ENCODE assay signal across 1 cellular context in the genomic region with DNA sequence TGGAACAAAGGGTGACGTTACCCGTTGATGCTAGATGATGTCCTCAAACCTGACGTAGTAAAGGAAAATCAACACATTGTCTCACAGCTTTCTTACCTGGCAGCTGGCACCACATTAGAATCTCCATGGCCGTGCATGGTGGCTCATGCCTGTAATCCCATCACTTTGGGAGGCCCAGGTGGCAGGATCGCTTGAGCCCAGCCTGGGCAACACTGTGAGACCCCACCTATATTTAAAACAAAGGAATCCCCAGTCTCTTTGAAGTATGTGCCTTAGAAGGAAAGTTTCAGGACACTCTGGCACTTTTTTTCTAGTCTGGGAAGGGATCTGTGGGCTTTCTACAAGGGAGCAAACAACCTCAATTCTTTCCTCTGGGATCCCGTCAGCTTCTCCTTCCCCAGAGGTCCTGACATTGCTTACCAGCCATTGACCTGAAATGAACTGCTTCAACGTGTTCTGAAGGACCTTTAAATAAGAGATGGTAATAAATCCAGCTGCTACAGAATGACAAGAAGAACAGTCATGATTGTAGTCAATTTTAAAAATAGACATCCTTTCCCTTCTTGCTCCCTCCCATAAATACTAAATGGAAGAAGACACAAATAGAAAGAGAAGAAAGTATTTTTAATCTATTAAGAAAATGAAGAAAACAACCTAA.
TF ChIP-seq lines count a peak whose summit lies in the region.

No MANE protein-coding gene starts in this region.

TF ChIP-seq in endothelial cell of umbilical vein, 7 proteins besides CTCF, POLR2A, EP300 and RAD21:
- TF ChIP-seq JUN (IDR thresholded peaks at IDR 0.05; ENCODE audit: borderline replicate concordance, insufficient read depth, insufficient read length, low read depth), result no peak
- TF ChIP-seq MAX (IDR thresholded peaks at IDR 0.05; ENCODE audit: insufficient read depth, insufficient read length), result no peak
- no peak for TF ChIP-seq FOS (IDR thresholded peaks at IDR 0.05; ENCODE audit: borderline replicate concordance, insufficient read depth, low read length)
- TF ChIP-seq GATA2 (IDR thresholded peaks at IDR 0.05; ENCODE audit: insufficient read depth, insufficient read length, low read depth, low read length), result no peak
- TF ChIP-seq MYC (IDR thresholded peaks at IDR 0.05; ENCODE audit: low read depth, low read length), result no peak
- TF ChIP-seq POLR2AphosphoS5 (IDR thresholded peaks at IDR 0.05; ENCODE audit: insufficient read depth, low read depth, low read length), result no peak
- TF ChIP-seq EZH2 (IDR thresholded peaks at IDR 0.05; ENCODE audit: borderline replicate concordance, low read depth, low read length, severe bottlenecking), result no peak
TF ChIP-seq in endothelial cell of umbilical vein: peak in this region for 0.
